In the genomic region with DNA sequence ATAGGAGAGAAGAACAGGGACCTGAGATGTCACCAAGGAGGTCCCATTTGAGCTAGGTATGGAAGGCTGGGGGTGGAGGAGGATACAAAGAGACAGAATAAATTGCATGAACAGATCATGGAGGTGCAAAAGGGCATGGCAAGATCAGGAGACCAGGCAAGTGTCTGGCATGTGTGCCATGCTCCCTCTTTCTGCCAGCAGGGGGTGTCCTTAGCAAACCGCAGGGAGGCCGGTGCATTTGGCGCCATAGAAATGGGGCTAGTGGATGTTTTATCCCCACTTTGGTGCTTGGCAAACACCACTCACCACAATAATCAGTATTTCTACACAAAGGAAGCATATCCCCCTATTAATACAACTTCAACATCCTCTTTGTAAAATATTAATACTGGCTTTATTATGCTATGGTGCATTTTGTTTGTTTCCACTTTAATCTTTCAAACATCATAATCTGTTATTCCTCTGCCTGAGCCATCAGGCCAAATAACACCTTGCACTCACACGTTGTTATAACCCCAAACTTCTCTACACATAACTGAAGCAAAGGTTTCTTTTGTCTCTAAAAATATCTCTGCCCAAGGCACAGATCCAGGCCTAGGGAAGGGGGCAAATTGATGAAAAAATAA, we compare ENCODE assay signal across 10 cellular contexts. TPM values are rescaled to one million over a fixed set of nuclear protein-coding genes. Genes with fewer than 3 reads are reported as not detected.
DNase-seq lines count a peak whose midpoint lies in the region; ATAC-seq and TF ChIP-seq lines count a peak whose summit lies in the region.
"Had no signal": no experiment of that assay in that cellular context is flagged by ENCODE, and none has a peak within 500 bp of the region (broad histone marks: within the 10 kb centered on the region; RNA-seq: fewer than 3 reads in every experiment).

No MANE protein-coding gene starts in this region.

- no peak overlapping the region for H3K4me3 ChIP-seq in astrocyte of the cerebellum (ENCODE audit: low read depth, low read length)

- no peak overlapping the region for H3K4me3 Mint-ChIP-seq in stimulated activated naive CD8-positive, alpha-beta T cell treated with anti-CD3 and anti-CD28 coated beads, Interleukin-15, Interleukin-2, amounts not matched to agents 100 ng/mL and 50 ng/mL, for 24 hours

- DNase-seq in DMS53 treated with DMSO at 0.1 percent for 48 hours (lab: John Stamatoyannopoulos, UW; ENCODE audit: unreplicated experiment), result peak; percentile 19
- peak; percentile 49 to 68 for DNase-seq in Kasumi-1 (lab: John Stamatoyannopoulos, UW)
- peak; percentile 52 for DNase-seq in T-helper 9 cell
- DNase-seq in astrocyte of the cerebellum (ENCODE audit: low read depth), result no peak
- DNase-seq in lung microvascular endothelial cell (ENCODE audit: low read depth in 2 of 2), result peak; percentile 57 to 59

- peak overlapping the region; percentile 38 for H3K27ac Mint-ChIP-seq in stimulated activated naive CD8-positive, alpha-beta T cell treated with anti-CD3 and anti-CD28 coated beads, Interleukin-15, Interleukin-2, amounts not matched to agents 100 ng/mL and 50 ng/mL, for 24 hours

- in situ Hi-C loops in astrocyte of the cerebellum (cut with HindIII; ENCODE audit: low sequenced_read_pairs), result no loop called here

- peak; percentile 60 for TF ChIP-seq CTCF in astrocyte of the cerebellum (IDR thresholded peaks at IDR 0.05; ENCODE audit: low read depth, low read length, missing control alignments)

- no peaks in the 10 kb centered on the region for H3K36me3 Mint-ChIP-seq in stimulated activated naive CD8-positive, alpha-beta T cell treated with anti-CD3 and anti-CD28 coated beads, Interleukin-15, Interleukin-2, amounts not matched to agents 100 ng/mL and 50 ng/mL, for 24 hours (ENCODE audit: low read depth)

- H3K9me3 Mint-ChIP-seq in stimulated activated naive CD8-positive, alpha-beta T cell treated with anti-CD3 and anti-CD28 coated beads, Interleukin-15, Interleukin-2, amounts not matched to agents 100 ng/mL and 50 ng/mL, for 24 hours, result no peaks in the 10 kb centered on the region

- H3K4me1 Mint-ChIP-seq in stimulated activated naive CD8-positive, alpha-beta T cell treated with anti-CD3 and anti-CD28 coated beads, Interleukin-15, Interleukin-2, amounts not matched to agents 100 ng/mL and 50 ng/mL, for 24 hours (ENCODE audit: low read depth), result peaks cover 11% of the 10 kb centered on the region

- ATAC-seq in HG03135 (IDR thresholded peaks at IDR 0.05; ENCODE audit: unreplicated experiment) (no peak), HG03571 (IDR thresholded peaks at IDR 0.05; ENCODE audit: unreplicated experiment) (no peak)

- H3K27me3 Mint-ChIP-seq in stimulated activated naive CD8-positive, alpha-beta T cell treated with anti-CD3 and anti-CD28 coated beads, Interleukin-15, Interleukin-2, amounts not matched to agents 100 ng/mL and 50 ng/mL, for 24 hours, result no peaks in the 10 kb centered on the region

RNA-seq across cellular contexts. Expression of gene S100A6, which starts 25.9 kb away (rescaled TPM):
- total RNA-seq in lung microvascular endothelial cell, result 524 and 1,217 TPM in 2 replicates

RNA-seq across cellular contexts. Expression of gene S100A5, which starts 30.9 kb away (rescaled TPM):
- total RNA-seq in lung microvascular endothelial cell, result not detected in 2 replicates
- total RNA-seq: urinary bladder had no signal

RNA-seq across cellular contexts. Expression of gene S100A4, which starts 35.8 kb away (rescaled TPM):
- total RNA-seq in lung microvascular endothelial cell, result 0.60 and 5.4 TPM in 2 replicates

RNA-seq across cellular contexts. Expression of gene S100A3, which starts 39.2 kb away (rescaled TPM):
- total RNA-seq in lung microvascular endothelial cell, result 0.20 and 2.8 TPM in 2 replicates
- total RNA-seq: T-helper 2 cell treated with Interferon-gamma antibody and Interleukin-4, amounts not matched to agents 100 ng/mL and 5 ng/mL, for 36 hours; urinary bladder had no signal

RNA-seq across cellular contexts. Expression of gene S100A7, which starts 49.4 kb away (rescaled TPM):
- total RNA-seq in lung microvascular endothelial cell, result not detected in 2 replicates
- total RNA-seq: T-helper 2 cell treated with Interferon-gamma antibody and Interleukin-4, amounts not matched to agents 100 ng/mL and 5 ng/mL, for 36 hours; urinary bladder had no signal
